In the genomic region with DNA sequence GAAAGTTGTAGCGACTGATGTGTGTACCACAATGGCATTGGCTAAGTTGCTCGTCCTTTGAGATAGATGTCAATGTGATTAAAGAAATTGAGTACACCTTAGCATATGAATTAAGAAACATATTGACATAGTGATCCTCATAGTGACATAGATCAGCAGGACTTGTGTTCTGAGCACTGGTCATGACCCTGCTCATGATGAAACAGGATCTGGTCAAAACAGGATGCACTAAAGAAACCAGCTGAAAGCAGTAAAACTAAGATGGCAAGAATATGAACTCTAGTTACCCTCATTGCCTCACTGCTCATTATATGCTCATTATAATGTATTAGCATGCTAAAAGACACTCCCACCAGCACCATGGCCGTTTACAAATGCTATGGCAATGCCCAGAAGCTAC, we compare ENCODE assay signal across 1 cellular context.
TF ChIP-seq lines count a peak whose summit lies in the region.

No MANE protein-coding gene starts in this region.

TF ChIP-seq in GM12878, 131 proteins besides CTCF, POLR2A, EP300 and RAD21:
- 0 out of 2 replicates have a peak, but pooled peaks have one; percentile 31 for TF ChIP-seq CREB1 (IDR thresholded peaks at IDR 0.05; ENCODE audit: low read depth)
